In genomic region chr17:40321502-40322416, GRCh38 we compare ENCODE assay signal across 9 cellular contexts. TPM values are rescaled to one million over a fixed set of nuclear protein-coding genes. Genes with fewer than 3 reads are reported as not detected.
DNase-seq lines count a peak whose midpoint lies in the region; ATAC-seq, FAIRE-seq and TF ChIP-seq lines count a peak whose summit lies in the region.
"Had no signal": no experiment of that assay in that cellular context is flagged by ENCODE, and none has a peak within 500 bp of the region (broad histone marks: within the 10 kb centered on the region; RNA-seq: fewer than 3 reads in every experiment).

No MANE protein-coding gene starts in this region.

- H3K4me1 ChIP-seq in RWPE2 (ENCODE audit: insufficient read depth, poor library complexity, severe bottlenecking) (peaks cover 59% of the 10 kb centered on the region), esophagus muscularis mucosa (peaks cover 92 to 96% (median 94%) of the 10 kb centered on the region in 4 donors)

- TF ChIP-seq POLR2A in esophagus muscularis mucosa (IDR thresholded peaks at IDR 0.05; ENCODE audit: low read depth), result no peak

- no peaks in the 10 kb centered on the region for H3K36me3 ChIP-seq in RWPE2 (ENCODE audit: low read depth)
- H3K36me3 ChIP-seq in esophagus muscularis mucosa, result no peaks in the 10 kb centered on the region

- ATAC-seq in RWPE2 (ENCODE audit: low read depth) (no peak), GM21619 (IDR thresholded peaks at IDR 0.05; ENCODE audit: unreplicated experiment) (no peak)

- H3K9me3 ChIP-seq in RWPE2 (ENCODE audit: severe bottlenecking) (no peaks in the 10 kb centered on the region), esophagus muscularis mucosa (no peaks in the 10 kb centered on the region)

- intact Hi-C loops in esophagus muscularis mucosa (cut with DNase I), result no loop called here

- peak overlapping the region; percentile 96 for H3K4me3 ChIP-seq in GM12865 (ENCODE audit: low read depth, low read length)
- H3K4me3 ChIP-seq in RWPE2 (ENCODE audit: severe bottlenecking), result peak overlapping the region; percentile 9
- H3K4me3 ChIP-seq in esophagus muscularis mucosa, result peak overlapping the region; percentile 90 to 99 (median 94)
- peak overlapping the region; percentile 87 for H3K4me3 ChIP-seq in retinal pigment epithelial cell (ENCODE audit: low read length)

- FAIRE-seq in RCC 7860 (lab: Jason Lieb, UNC), result no peak

- WGBS in esophagus muscularis mucosa, result 7% methylated on average over 9 of the region's 11 CpGs

- H3K27ac ChIP-seq in RWPE2 (ENCODE audit: poor library complexity, severe bottlenecking) (peak overlapping the region; percentile 97), esophagus muscularis mucosa (replicated peaks in 1 of 4) (peak overlapping the region; percentile 94 to 98 (median 96))

- H3K27me3 ChIP-seq in RWPE2 (ENCODE audit: insufficient read depth, poor library complexity, severe bottlenecking) (no peaks in the 10 kb centered on the region), esophagus muscularis mucosa (no peaks in the 10 kb centered on the region)

- TF ChIP-seq CTCF in GM12865 (IDR thresholded peaks at IDR 0.05; ENCODE audit: insufficient read depth, low read depth, low read length, missing control alignments), result no peak
- TF ChIP-seq CTCF in RWPE2 (IDR thresholded peaks at IDR 0.05; ENCODE audit: poor library complexity, severe bottlenecking), result no peak
- TF ChIP-seq CTCF in esophagus muscularis mucosa (IDR thresholded peaks at IDR 0.05), result no peak
- TF ChIP-seq CTCF in retinal pigment epithelial cell (conservative IDR thresholded peaks at IDR 0.05; ENCODE audit: low read depth, low read length), result no peak

- DNase-seq in GM12865 (ENCODE audit: low read depth) (no peak), RWPE2 (ENCODE audit: low spot score) (no peak), esophagus muscularis mucosa (ENCODE audit: extremely low spot score) (no peak), retinal pigment epithelial cell (ENCODE audit: low read depth) (no peak), UCSD-AML1 (lab: John Stamatoyannopoulos, UW; ENCODE audit: unreplicated experiment) (no peak), SKM-1 (lab: John Stamatoyannopoulos, UW; ENCODE audit: unreplicated experiment) (no peak), RCC 7860 (ENCODE audit: low spot score) (no peak)

- TF ChIP-seq EP300 in esophagus muscularis mucosa (IDR thresholded peaks at IDR 0.05), result no peak

RNA-seq across cellular contexts. Expression of gene RARA, which starts 12.8 kb away (rescaled TPM):
- 10 to 100 TPM; 26.2 to 53.5 (median 52.2) TPM for total RNA-seq in esophagus muscularis mucosa

RNA-seq across cellular contexts. Expression of gene CDC6, which starts 34.1 kb away (rescaled TPM):
- under 1 TPM; 0.32 to 0.83 (median 0.44) TPM for total RNA-seq in esophagus muscularis mucosa

RNA-seq across cellular contexts. Expression of gene GJD3, which starts 42.8 kb away (rescaled TPM):
- total RNA-seq in esophagus muscularis mucosa, result under 1 TPM in 2 of 4 donors, not detected in 2; 0.40 to 0.50 TPM
- total RNA-seq: LHCN-M2 had no signal

Comparison
In these comparisons a context has a peak if more than half of its experiments do, and no peak if none do; other contexts are left out.
1. H3K4me3 ChIP-seq: peak in every context shown above with its lines; median percentile 96 in GM12865; 94 in esophagus muscularis mucosa; 87 in retinal pigment epithelial cell; 9 in RWPE2.